Comparison of ENCODE assay signal across 9 cellular contexts in genomic region chr15:101124731-101125558, GRCh38.
DNase-seq lines count a peak whose midpoint lies in the region; ATAC-seq and TF ChIP-seq lines count a peak whose summit lies in the region.
"Had no signal": no experiment of that assay in that cellular context is flagged by ENCODE, and none has a peak within 500 bp of the region (broad histone marks: within the 10 kb centered on the region; RNA-seq: fewer than 3 reads in every experiment).

No MANE protein-coding gene starts in this region.

- peak overlapping the region in 2 of 5 donors; percentile 16 to 91 for H3K27ac ChIP-seq in stomach

- intact Hi-C loops in stomach (cut with DNase I; ENCODE audit: low total_unique reads), result no loop called here

- H3K9me3 ChIP-seq in stomach, result no peaks in the 10 kb centered on the region

- peaks cover 74 to 81% of the 10 kb centered on the region in 2 donors for H3K4me1 Mint-ChIP-seq in natural killer cell treated with Interleukin-12 subunit alpha and Interleukin-12 subunit beta and Interleukin-15 and Interleukin-18, amount 100 ng/mL, for 72 hours (ENCODE audit: low read depth in 2 of 2)

- no peak for TF ChIP-seq POLR2A in stomach (IDR thresholded peaks at IDR 0.05)

- 79 to 85% (median 83%) methylated on average over 11 of the region's 11 CpGs for WGBS in stomach, 5 donors

- DNase-seq in Daoy (ENCODE audit: low read depth) (peak; percentile 78), M059J (ENCODE audit: low read depth) (peak; percentile 98), astrocyte of the cerebellum (ENCODE audit: low read depth) (peak; percentile 83), stomach (no peak), NCI-H146 treated with DMSO at 0.1 percent for 48 hours (lab: John Stamatoyannopoulos, UW; ENCODE audit: unreplicated experiment) (no peak), GDM1 (lab: John Stamatoyannopoulos, UW) (no peak)
- no peak for DNase-seq in natural killer cell treated with Interleukin-12 subunit alpha and Interleukin-12 subunit beta and Interleukin-15 and Interleukin-18, amount 100 ng/mL, for 72 hours (ENCODE audit: low spot score)
- DNase-seq: NCI-H1092 treated with DMSO at 0.1 percent for 48 hours had no signal

- H3K4me3 ChIP-seq in astrocyte of the cerebellum (ENCODE audit: low read depth, low read length) (no peak overlapping the region), stomach (no peak overlapping the region)

- peak; percentile 53 to 74 for ATAC-seq in natural killer cell treated with Interleukin-12 subunit alpha and Interleukin-12 subunit beta and Interleukin-15 and Interleukin-18, amount 100 ng/mL, for 72 hours
- ATAC-seq in HG02852 (IDR thresholded peaks at IDR 0.05; ENCODE audit: unreplicated experiment), result no peak

- in situ Hi-C loops in astrocyte of the cerebellum (cut with HindIII; ENCODE audit: low sequenced_read_pairs), result loop anchor here (5.0 to 10.0 kb wide), 3 partner anchors 43 to 120 kb away; no protein-coding TSS in a partner anchor

- peak overlapping the region; percentile 87 for H3K4me3 Mint-ChIP-seq in natural killer cell treated with Interleukin-12 subunit alpha and Interleukin-12 subunit beta and Interleukin-15 and Interleukin-18, amount 100 ng/mL, for 72 hours

- H3K4me1 ChIP-seq in stomach, result peaks cover 22 to 47% (median 42%) of the 10 kb centered on the region in 4 donors

- no peak for TF ChIP-seq EP300 in stomach (IDR thresholded peaks at IDR 0.05)

- H3K36me3 Mint-ChIP-seq in natural killer cell treated with Interleukin-12 subunit alpha and Interleukin-12 subunit beta and Interleukin-15 and Interleukin-18, amount 100 ng/mL, for 72 hours, result peaks cover under 1% of the 10 kb centered on the region

- no peak for TF ChIP-seq CTCF in astrocyte of the cerebellum (IDR thresholded peaks at IDR 0.05; ENCODE audit: low read depth, low read length, missing control alignments)
- TF ChIP-seq CTCF in stomach (IDR thresholded peaks at IDR 0.05), result no peak

- no peaks in the 10 kb centered on the region for H3K27me3 ChIP-seq in stomach

- H3K9me3 Mint-ChIP-seq in natural killer cell treated with Interleukin-12 subunit alpha and Interleukin-12 subunit beta and Interleukin-15 and Interleukin-18, amount 100 ng/mL, for 72 hours, result no peaks in the 10 kb centered on the region

- no peaks in the 10 kb centered on the region for H3K27me3 Mint-ChIP-seq in natural killer cell treated with Interleukin-12 subunit alpha and Interleukin-12 subunit beta and Interleukin-15 and Interleukin-18, amount 100 ng/mL, for 72 hours

- H3K36me3 ChIP-seq in stomach, result no peaks in the 10 kb centered on the region

- H3K27ac Mint-ChIP-seq in natural killer cell treated with Interleukin-12 subunit alpha and Interleukin-12 subunit beta and Interleukin-15 and Interleukin-18, amount 100 ng/mL, for 72 hours, result peak overlapping the region; percentile 100

Comparison
In these comparisons a context has a peak if more than half of its experiments do, and no peak if none do; other contexts are left out.
1. DNase-seq: peak in Daoy (single experiment), M059J (single experiment) and astrocyte of the cerebellum (single experiment); none in natural killer cell treated with Interleukin-12 subunit alpha and Interleukin-12 subunit beta and Interleukin-15 and Interleukin-18, amount 100 ng/mL, for 72 hours (single experiment), stomach (single experiment), NCI-H146 treated with DMSO at 0.1 percent for 48 hours (single experiment) and GDM1 (single experiment).